Comparison of ENCODE assay signal across 1 cellular context in genomic region chr17:48767263-48767774, GRCh38.
TF ChIP-seq lines count a peak whose summit lies in the region.

No MANE protein-coding gene starts in this region.

TF ChIP-seq in H1, 55 proteins besides CTCF, POLR2A, EP300 and RAD21:
- 0 out of 2 replicates have a peak, but pooled peaks have one; percentile 28 for TF ChIP-seq ATF3 (IDR thresholded peaks at IDR 0.05; ENCODE audit: insufficient read depth, low read depth, low read length)
- TF ChIP-seq RXRA (IDR thresholded peaks at IDR 0.05; ENCODE audit: insufficient read depth, low read depth, low read length), result no peak
TF ChIP-seq in H1: peak in this region for 1.
